8 cellular contexts compared by ENCODE assay signal in genomic region chr12:106986625-106987389, GRCh38. TPM values are rescaled to one million over a fixed set of nuclear protein-coding genes. Genes with fewer than 3 reads are reported as not detected.
A peak's percentile ranks its signal among the peaks of the same experiment; 100 is the strongest.
DNase-seq lines count a peak whose midpoint lies in the region; ATAC-seq lines count a peak whose summit lies in the region.

Gene MTERF2 (minus strand): TSS chr12:106987146. CDS start chr12:106978714, 8,432 bp downstream.

- in situ Hi-C loops in endometrial microvascular endothelial cells (cut with HindIII; ENCODE audit: inconsistent ontology term, low pct_unique_long_range_greater_than_20kb, low sequenced_read_pairs): no loop called here

- H3K36me3 ChIP-seq in mesodermal cell (ENCODE audit: control insufficient read depth, insufficient read depth, low read length): peaks cover 20% of the 10 kb centered on the region

- peak within 1 kb of the TSS; percentile 83 for H3K27ac ChIP-seq in mesodermal cell (ENCODE audit: low read depth, low read length, severe bottlenecking)

- H3K4me3 ChIP-seq in mesodermal cell (ENCODE audit: extremely low read depth, insufficient read depth, low read length, poor library complexity, severe bottlenecking): peak within 1 kb of the TSS; percentile 67

- H3K9me3 ChIP-seq in mesodermal cell (ENCODE audit: control insufficient read depth, low read length): no peaks in the 10 kb centered on the region

- H3K4me1 ChIP-seq in mesodermal cell (ENCODE audit: control insufficient read depth, insufficient read depth, low read length, poor library complexity, severe bottlenecking): peaks cover 13% of the 10 kb centered on the region

- WGBS in mesodermal cell (ENCODE audit: insufficient coverage in 2 of 2), 2 experiments: 1 to 2% methylated on average over 28 to 36 of the region's 50 CpGs

- DNase-seq in CMK (ENCODE audit: low read depth) (peak; percentile 73), HS-27A (ENCODE audit: low read depth) (peak; percentile 84)
- peak; percentile 39 for DNase-seq in NK-92 treated with Interleukin-12 subunit alpha and Interleukin-12 subunit beta, amount 100 ng/mL, for 24 hours (lab: John Stamatoyannopoulos, UW)
- DNase-seq in activated CD8-positive, alpha-beta memory T cell treated with anti-CD3 and anti-CD28 coated beads, Interleukin-2, amount 50 U/mL, for 4 hours: peak; percentile 74
- peak; percentile 44 for DNase-seq in stimulated activated CD8-positive, alpha-beta memory T cell treated with anti-CD3 and anti-CD28 coated beads, Interleukin-15, amount 100 ng/mL, for 24 hours (ENCODE audit: low read depth)

- peak; percentile 63 for ATAC-seq in GM19468 (IDR thresholded peaks at IDR 0.05; ENCODE audit: extremely low read depth, unreplicated experiment)

RNA-seq across cellular contexts. Expression of gene MTERF2, which starts in this region (rescaled TPM):
- total RNA-seq in endometrial microvascular endothelial cells (ENCODE audit: inconsistent ontology term): 10.6 TPM
- 7.5 TPM for polyA plus RNA-seq in mesodermal cell (2013, experiment 1 of 2)
- 9.9 TPM for polyA plus RNA-seq in mesodermal cell (2013, experiment 2 of 2)

Comparison
In these comparisons a context has a peak if more than half of its experiments do, and no peak if none do; other contexts are left out.
1. Peak in every context shown above with its lines: DNase-seq, ATAC-seq, H3K4me3 ChIP-seq and H3K27ac ChIP-seq.